ENCODE assay signal across 31 cellular contexts in genomic region chr18:31134988-31135529, GRCh38. TPM values are rescaled to one million over a fixed set of nuclear protein-coding genes. Genes with fewer than 3 reads are reported as not detected.
"Had no signal": no experiment of that assay in that cellular context is flagged by ENCODE, and none has a peak within 500 bp of the region (broad histone marks: within the 10 kb centered on the region; RNA-seq: fewer than 3 reads in every experiment).

No MANE protein-coding gene starts in this region.

- H3K4me3 Mint-ChIP-seq: activated CD4-positive, alpha-beta memory T cell treated with anti-CD3 and anti-CD28 coated beads, Interleukin-2, amount 10 ng/mL, durations not matched to agents 7 days and 5 days; activated CD4-positive, alpha-beta T cell treated with anti-CD3 and anti-CD28 coated beads for 36 hours; activated CD4-positive, alpha-beta T cell treated with anti-CD3 and anti-CD28 coated beads, Interleukin-2, amount 10 ng/mL, durations not matched to agents 24 days and 14 days; activated naive CD4-positive, alpha-beta T cell treated with anti-CD3 and anti-CD28 coated beads for 36 hours; activated naive CD8-positive, alpha-beta T cell treated with anti-CD3 and anti-CD28 coated beads, Interleukin-2, amount 10 ng/mL, durations not matched to agents 7 days and 5 days; activated T-helper 1 cell treated with anti-CD3 and anti-CD28 coated beads, Interleukin-12 subunit alpha, Interleukin-12 subunit beta, Interleukin-2, Interleukin-4 antibody, amounts not matched to agents 30 ng/mL and 10 ng/mL and 1 ng/mL, durations not matched to agents 14 hours and 24 hours and 36 hours; brain; dendritic cell treated with granulocyte-macrophage colony-stimulating factor and Interleukin-4, amounts not matched to agents 40 ng/mL and 50 ng/mL, for 4 days had no signal

- H3K9me3 ChIP-seq: ascending aorta, breast epithelium, colonic mucosa, esophagus muscularis mucosa, gastrocnemius medialis, heart left ventricle had no signal

- H3K4me1 ChIP-seq: ascending aorta, breast epithelium, colonic mucosa, esophagus muscularis mucosa, foreskin keratinocyte, gastrocnemius medialis, heart left ventricle had no signal

- H3K27ac ChIP-seq: ascending aorta, breast epithelium, cardiac muscle cell, colonic mucosa, dorsolateral prefrontal cortex, esophagus muscularis mucosa, foreskin keratinocyte, gastrocnemius medialis, heart left ventricle had no signal

- H3K36me3 ChIP-seq: ascending aorta, breast epithelium, cardiac muscle cell, colonic mucosa, esophagus muscularis mucosa, gastrocnemius medialis, heart left ventricle had no signal

- ATAC-seq: activated CD4-positive, alpha-beta T cell treated with anti-CD3 and anti-CD28 coated beads for 36 hours; activated naive CD4-positive, alpha-beta T cell treated with anti-CD3 and anti-CD28 coated beads, Interleukin-2, amount 50 U/mL, for 72 hours; foreskin keratinocyte; gastrocnemius medialis; heart left ventricle had no signal

- H3K4me3 ChIP-seq: ascending aorta, breast epithelium, cardiac muscle cell, colonic mucosa, dorsolateral prefrontal cortex, esophagus muscularis mucosa, gastrocnemius medialis, heart left ventricle had no signal

- H3K9me3 Mint-ChIP-seq: activated CD4-positive, alpha-beta memory T cell treated with anti-CD3 and anti-CD28 coated beads, Interleukin-2, amount 10 ng/mL, durations not matched to agents 7 days and 5 days; activated CD4-positive, alpha-beta T cell treated with anti-CD3 and anti-CD28 coated beads, Interleukin-2, amount 10 ng/mL, durations not matched to agents 24 days and 14 days; activated naive CD4-positive, alpha-beta T cell treated with anti-CD3 and anti-CD28 coated beads for 36 hours; activated naive CD4-positive, alpha-beta T cell treated with anti-CD3 and anti-CD28 coated beads, Interleukin-2, amount 50 U/mL, for 72 hours; activated naive CD8-positive, alpha-beta T cell treated with anti-CD3 and anti-CD28 coated beads, Interleukin-2, amount 10 ng/mL, durations not matched to agents 7 days and 5 days; activated T-helper 1 cell treated with anti-CD3 and anti-CD28 coated beads, Interleukin-12 subunit alpha, Interleukin-12 subunit beta, Interleukin-2, Interleukin-4 antibody, amounts not matched to agents 30 ng/mL and 10 ng/mL and 1 ng/mL, durations not matched to agents 14 hours and 24 hours and 36 hours; brain; dendritic cell treated with granulocyte-macrophage colony-stimulating factor and Interleukin-4, amounts not matched to agents 40 ng/mL and 50 ng/mL, for 4 days had no signal

- H3K27me3 Mint-ChIP-seq: activated CD4-positive, alpha-beta memory T cell treated with anti-CD3 and anti-CD28 coated beads, Interleukin-2, amount 10 ng/mL, durations not matched to agents 7 days and 5 days; activated CD4-positive, alpha-beta T cell treated with anti-CD3 and anti-CD28 coated beads for 36 hours; activated CD4-positive, alpha-beta T cell treated with anti-CD3 and anti-CD28 coated beads, Interleukin-2, amount 10 ng/mL, durations not matched to agents 24 days and 14 days; activated naive CD8-positive, alpha-beta T cell treated with anti-CD3 and anti-CD28 coated beads, Interleukin-2, amount 10 ng/mL, durations not matched to agents 7 days and 5 days had no signal

- H3K36me3 Mint-ChIP-seq: activated naive CD4-positive, alpha-beta T cell treated with anti-CD3 and anti-CD28 coated beads, Interleukin-2, amount 50 U/mL, for 72 hours; activated naive CD8-positive, alpha-beta T cell treated with anti-CD3 and anti-CD28 coated beads, Interleukin-2, amount 10 ng/mL, durations not matched to agents 7 days and 5 days; brain had no signal

- H3K27ac Mint-ChIP-seq: activated CD4-positive, alpha-beta memory T cell treated with anti-CD3 and anti-CD28 coated beads, Interleukin-2, amount 10 ng/mL, durations not matched to agents 7 days and 5 days; activated CD4-positive, alpha-beta T cell treated with anti-CD3 and anti-CD28 coated beads for 36 hours; activated CD4-positive, alpha-beta T cell treated with anti-CD3 and anti-CD28 coated beads, Interleukin-2, amount 10 ng/mL, durations not matched to agents 24 days and 14 days; activated naive CD4-positive, alpha-beta T cell treated with anti-CD3 and anti-CD28 coated beads for 36 hours; activated naive CD4-positive, alpha-beta T cell treated with anti-CD3 and anti-CD28 coated beads, Interleukin-2, amount 50 U/mL, for 72 hours; activated naive CD8-positive, alpha-beta T cell treated with anti-CD3 and anti-CD28 coated beads, Interleukin-2, amount 10 ng/mL, durations not matched to agents 7 days and 5 days; activated T-helper 1 cell treated with anti-CD3 and anti-CD28 coated beads, Interleukin-12 subunit alpha, Interleukin-12 subunit beta, Interleukin-2, Interleukin-4 antibody, amounts not matched to agents 30 ng/mL and 10 ng/mL and 1 ng/mL, durations not matched to agents 14 hours and 24 hours and 36 hours; activated T-helper 2 cell treated with anti-CD3 and anti-CD28 coated beads, Interferon-gamma antibody, Interleukin-2, Interleukin-4, amounts not matched to agents 10 μg/mL and 5 μg/mL and 100 μg/mL, durations not matched to agents 14 hours and 24 hours and 36 hours; brain; dendritic cell treated with granulocyte-macrophage colony-stimulating factor and Interleukin-4, amounts not matched to agents 40 ng/mL and 50 ng/mL, for 4 days had no signal

- H3K4me1 Mint-ChIP-seq: activated CD4-positive, alpha-beta memory T cell treated with anti-CD3 and anti-CD28 coated beads, Interleukin-2, amount 10 ng/mL, durations not matched to agents 7 days and 5 days; activated CD4-positive, alpha-beta T cell treated with anti-CD3 and anti-CD28 coated beads for 36 hours; activated CD4-positive, alpha-beta T cell treated with anti-CD3 and anti-CD28 coated beads, Interleukin-2, amount 10 ng/mL, durations not matched to agents 24 days and 14 days; activated naive CD8-positive, alpha-beta T cell treated with anti-CD3 and anti-CD28 coated beads, Interleukin-2, amount 10 ng/mL, durations not matched to agents 7 days and 5 days; brain had no signal

- DNase-seq: activated CD4-positive, alpha-beta memory T cell treated with anti-CD3 and anti-CD28 coated beads, Interleukin-2, amount 10 ng/mL, durations not matched to agents 7 days and 5 days; activated CD4-positive, alpha-beta T cell treated with anti-CD3 and anti-CD28 coated beads for 36 hours; activated CD4-positive, alpha-beta T cell treated with anti-CD3 and anti-CD28 coated beads, Interleukin-2, amount 10 ng/mL, durations not matched to agents 24 days and 14 days; activated CD4-positive, CD25-positive, alpha-beta regulatory T cell; activated CD4-positive, CD25-positive, alpha-beta regulatory T cell treated with anti-CD3 and anti-CD28 coated beads, Interleukin-2, amount 50 U/mL, for 72 hours; activated CD8-positive, alpha-beta memory T cell treated with anti-CD3 and anti-CD28 coated beads, Interleukin-2, amount 50 U/mL, for 48 hours; activated effector memory CD4-positive, alpha-beta T cell treated with anti-CD3 and anti-CD28 coated beads, Interleukin-2, amount 50 U/mL, for 16 hours; activated naive CD4-positive, alpha-beta T cell treated with anti-CD3 and anti-CD28 coated beads for 36 hours; activated naive CD8-positive, alpha-beta T cell treated with anti-CD3 and anti-CD28 coated beads, Interleukin-2, amount 10 ng/mL, durations not matched to agents 7 days and 5 days; activated T-cell treated with anti-CD3 and anti-CD28 coated beads, Interleukin-2, amount 50 U/mL, for 48 hours; central memory CD4-positive, alpha-beta T cell; cerebellar nuclear complex; colonic mucosa; dorsolateral prefrontal cortex; effector memory CD4-positive, alpha-beta T cell; erythroblast; foreskin keratinocyte; gastrocnemius medialis; glutamatergic neuron; heart left ventricle; T-helper 2 cell had no signal

- H3K27me3 ChIP-seq: ascending aorta, breast epithelium, cardiac muscle cell, colonic mucosa, foreskin keratinocyte, gastrocnemius medialis, heart left ventricle had no signal

RNA-seq across cellular contexts. Expression of gene DSC1, which starts 27.6 kb away (rescaled TPM):
- total RNA-seq: activated CD4-positive, alpha-beta memory T cell treated with anti-CD3 and anti-CD28 coated beads, Interleukin-2, amount 10 ng/mL, durations not matched to agents 7 days and 5 days; activated CD4-positive, alpha-beta T cell treated with anti-CD3 and anti-CD28 coated beads, Interleukin-2, amount 10 ng/mL, durations not matched to agents 24 days and 14 days; activated T-helper 1 cell treated with anti-CD3 and anti-CD28 coated beads, Interleukin-12 subunit alpha, Interleukin-12 subunit beta, Interleukin-2, Interleukin-4 antibody, amounts not matched to agents 30 ng/mL and 10 ng/mL and 1 ng/mL, durations not matched to agents 14 hours and 24 hours and 36 hours; activated T-helper 2 cell treated with anti-CD3 and anti-CD28 coated beads, Interferon-gamma antibody, Interleukin-2, Interleukin-4, amounts not matched to agents 10 μg/mL and 5 μg/mL and 100 μg/mL, durations not matched to agents 14 hours and 24 hours and 36 hours; ascending aorta; cardiac muscle cell; esophagus muscularis mucosa; gastrocnemius medialis; T-helper 1 cell treated with Interleukin-12 subunit alpha and Interleukin-12 subunit beta and Interleukin-4 antibody, amounts not matched to agents 30 ng/mL and 1 ng/mL, for 36 hours had no signal
- polyA plus RNA-seq: cardiac muscle cell had no signal

RNA-seq across cellular contexts. Expression of gene DSC2, which starts 32.8 kb away (rescaled TPM):
- total RNA-seq: activated CD4-positive, alpha-beta memory T cell treated with anti-CD3 and anti-CD28 coated beads, Interleukin-2, amount 10 ng/mL, durations not matched to agents 7 days and 5 days; activated CD4-positive, alpha-beta T cell treated with anti-CD3 and anti-CD28 coated beads, Interleukin-2, amount 10 ng/mL, durations not matched to agents 24 days and 14 days; activated naive CD4-positive, alpha-beta T cell treated with anti-CD3 and anti-CD28 coated beads, Interleukin-2, amount 50 U/mL, for 72 hours; activated naive CD8-positive, alpha-beta T cell treated with anti-CD3 and anti-CD28 coated beads, Interleukin-2, amount 10 ng/mL, durations not matched to agents 7 days and 5 days; activated T-helper 1 cell treated with anti-CD3 and anti-CD28 coated beads, Interleukin-12 subunit alpha, Interleukin-12 subunit beta, Interleukin-2, Interleukin-4 antibody, amounts not matched to agents 30 ng/mL and 10 ng/mL and 1 ng/mL, durations not matched to agents 14 hours and 24 hours and 36 hours; activated T-helper 2 cell treated with anti-CD3 and anti-CD28 coated beads, Interferon-gamma antibody, Interleukin-2, Interleukin-4, amounts not matched to agents 10 μg/mL and 5 μg/mL and 100 μg/mL, durations not matched to agents 14 hours and 24 hours and 36 hours; T-helper 1 cell treated with Interleukin-12 subunit alpha and Interleukin-12 subunit beta and Interleukin-4 antibody, amounts not matched to agents 30 ng/mL and 1 ng/mL, for 36 hours had no signal
